Comparison of ENCODE assay signal across 9 cellular contexts in genomic region chr9:33288828-33289483, GRCh38. TPM values are rescaled to one million over a fixed set of nuclear protein-coding genes. Genes with fewer than 3 reads are reported as not detected.
A peak's percentile ranks its signal among the peaks of the same experiment; 100 is the strongest.
DNase-seq lines count a peak whose midpoint lies in the region; ATAC-seq and TF ChIP-seq lines count a peak whose summit lies in the region.
"Had no signal": no experiment of that assay in that cellular context is flagged by ENCODE, and none has a peak within 500 bp of the region (broad histone marks: within the 10 kb centered on the region; RNA-seq: fewer than 3 reads in every experiment).

No MANE protein-coding gene starts in this region.

- H4K20me1 ChIP-seq in BLaER1 (no peaks in the 10 kb centered on the region), PC-3 (ENCODE audit: low read length) (no peaks in the 10 kb centered on the region)

- H3K36me3 ChIP-seq in BLaER1 (peaks cover 22% of the 10 kb centered on the region), PC-3 (ENCODE audit: low read depth, low read length) (peaks cover 3% of the 10 kb centered on the region)

- H3K9me3 ChIP-seq in BLaER1: no peaks in the 10 kb centered on the region
- H3K9me3 ChIP-seq in PC-3 (ENCODE audit: low read length): no peaks in the 10 kb centered on the region

- H3K27ac Mint-ChIP-seq in effector memory CD8-positive, alpha-beta T cell: peak overlapping the region; percentile 98 to 99
- H3K27ac Mint-ChIP-seq in osteocyte (ENCODE audit: unreplicated experiment): peak overlapping the region; percentile 47

- H3K4me3 ChIP-seq in BLaER1 (peak overlapping the region; percentile 81), PC-3 (ENCODE audit: low read length) (no peak overlapping the region)

- H3K27me3 ChIP-seq in BLaER1 (no peaks in the 10 kb centered on the region), PC-3 (ENCODE audit: low read length) (no peaks in the 10 kb centered on the region)

- POLR2A ChIA-PET in PC-3 (lab: Charles Lee; ENCODE audit: unreplicated experiment): no interaction called here

- H3K4me3 Mint-ChIP-seq in effector memory CD8-positive, alpha-beta T cell: peak overlapping the region; percentile 82 to 86
- H3K4me3 Mint-ChIP-seq in osteocyte (ENCODE audit: unreplicated experiment): peak overlapping the region; percentile 100

- no peaks in the 10 kb centered on the region for H3K9me2 ChIP-seq in PC-3 (replicated peaks; ENCODE audit: low read length)

- H3K36me3 Mint-ChIP-seq in effector memory CD8-positive, alpha-beta T cell (ENCODE audit: insufficient read depth): peaks cover 32% of the 10 kb centered on the region
- H3K36me3 Mint-ChIP-seq in osteocyte (ENCODE audit: unreplicated experiment): peaks cover 3% of the 10 kb centered on the region

- no TSS peak for BruUV-seq in PC-3 (replicated peaks; lab: Mats Ljungman, UMichigan)

- no peak overlapping the region for H2AFZ ChIP-seq in PC-3 (ENCODE audit: low read length)

- no peak for DNase-seq in PC-3
- no peak for DNase-seq in effector memory CD8-positive, alpha-beta T cell
- no peak for DNase-seq in osteocyte (ENCODE audit: extremely low spot score, unreplicated experiment)
- no peak for DNase-seq in stimulated activated CD4-positive, alpha-beta T cell treated with anti-CD3 and anti-CD28 coated beads, Interleukin-1b, Interleukin-23, amount 100 ng/mL, for 48 hours
- no peak for DNase-seq in hepatic stellate cell (ENCODE audit: low spot score)
- no peak for DNase-seq in stimulated activated naive CD4-positive, alpha-beta T cell (lab: John Stamatoyannopoulos, UW)

- no peaks in the 10 kb centered on the region for H3K9me3 Mint-ChIP-seq in effector memory CD8-positive, alpha-beta T cell
- H3K9me3 Mint-ChIP-seq in osteocyte (ENCODE audit: unreplicated experiment): no peaks in the 10 kb centered on the region

- no peaks in the 10 kb centered on the region for H3K27me3 Mint-ChIP-seq in effector memory CD8-positive, alpha-beta T cell
- no peaks in the 10 kb centered on the region for H3K27me3 Mint-ChIP-seq in osteocyte (ENCODE audit: unreplicated experiment)

- H3K4me1 ChIP-seq in BLaER1 (peaks cover 78% of the 10 kb centered on the region), PC-3 (ENCODE audit: insufficient read depth, low read length) (peaks cover 17% of the 10 kb centered on the region)

- intact Hi-C loops in PC-3 (cut with micrococcal nuclease): no loop called here

- peak overlapping the region; percentile 99 for H3K27ac ChIP-seq in BLaER1
- no peak overlapping the region for H3K27ac ChIP-seq in PC-3 (ENCODE audit: low read length)

- no peak for TF ChIP-seq CTCF in PC-3 (conservative IDR thresholded peaks at IDR 0.05; ENCODE audit: low read depth, low read length)
- no peak for TF ChIP-seq CTCF in osteocyte (IDR thresholded peaks at IDR 0.05)

- H3K4me1 Mint-ChIP-seq in effector memory CD8-positive, alpha-beta T cell (ENCODE audit: low read depth in 2 of 2): peaks cover 29 to 31% of the 10 kb centered on the region in 2 donors
- peaks cover 33% of the 10 kb centered on the region for H3K4me1 Mint-ChIP-seq in osteocyte (ENCODE audit: unreplicated experiment)

- H3K9ac ChIP-seq in BLaER1 (peak overlapping the region; percentile 98), PC-3 (ENCODE audit: low read length) (peak overlapping the region; percentile 98; the same call in 1 of the 2 replicates)

- CTCF ChIA-PET in PC-3 (lab: Charles Lee): no interaction called here

- ATAC-seq in PC-3 (no peak), HG03354 (IDR thresholded peaks at IDR 0.05; ENCODE audit: poor library complexity, severe bottlenecking, unreplicated experiment) (no peak)
- no peak for ATAC-seq in effector memory CD8-positive, alpha-beta T cell (replicated peaks)

- peaks cover 6% of the 10 kb centered on the region for H3F3A ChIP-seq in PC-3 (ENCODE audit: low read length, unreplicated experiment)

- peaks cover 36% of the 10 kb centered on the region for H3K79me2 ChIP-seq in PC-3 (ENCODE audit: low read length)

- H3K4me2 ChIP-seq in BLaER1 (peak overlapping the region; percentile 95), PC-3 (ENCODE audit: low read length) (peak overlapping the region; percentile 89; the same call in 1 of the 2 replicates)

RNA-seq across cellular contexts. Expression of gene NFX1, which starts 1.4 kb away (rescaled TPM):
- total RNA-seq in PC-3 (2014; rRNA removed): 12.5 and 15.4 TPM in 2 replicates
- total RNA-seq in osteocyte: 36.1 and 39.9 TPM in 2 replicates

RNA-seq across cellular contexts. Expression of gene CHMP5, which starts 24.1 kb away (rescaled TPM):
- total RNA-seq in PC-3 (2014; rRNA removed) (64.2 and 65.0 TPM in 2 replicates), osteocyte (63.7 and 64.4 TPM in 2 replicates)

RNA-seq across cellular contexts. Expression of gene BAG1, which starts 24.4 kb away (rescaled TPM):
- total RNA-seq in PC-3 (2014; rRNA removed) (103 and 132 TPM in 2 replicates), osteocyte (64.5 and 73.9 TPM in 2 replicates)

RNA-seq across cellular contexts. Expression of gene SPINK4, which starts 49.0 kb away (rescaled TPM):
- total RNA-seq in PC-3 (2014; rRNA removed) (not detected in 2 replicates), osteocyte (not detected in 2 replicates)
- total RNA-seq: NCI-H460 had no signal
